ENCODE assay signal across 1 cellular context in the genomic region with DNA sequence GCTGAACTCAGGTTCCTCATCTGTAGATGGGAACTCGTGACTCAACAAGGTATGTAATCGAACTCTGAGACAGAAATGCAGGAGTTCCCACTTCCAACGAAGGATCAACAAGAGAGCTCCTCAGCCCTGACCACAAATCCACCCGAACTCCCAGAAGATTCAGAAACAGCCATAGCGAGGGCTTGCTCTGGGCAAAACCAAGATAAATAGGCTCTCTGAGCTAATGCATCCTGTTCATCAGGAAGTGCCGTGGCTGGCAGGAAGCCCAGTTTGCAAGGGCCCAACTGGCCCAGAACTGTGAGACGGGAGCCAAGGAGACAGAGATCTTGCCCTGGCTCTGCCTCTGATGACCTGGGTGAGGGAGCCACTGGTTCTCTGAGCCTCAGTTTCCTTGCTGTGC.
A peak's percentile ranks its signal among the peaks of the same experiment; 100 is the strongest.
TF ChIP-seq lines count a peak whose summit lies in the region.

No MANE protein-coding gene starts in this region.

TF ChIP-seq in HEK293, 187 proteins besides CTCF, POLR2A, EP300 and RAD21 (continued from another document):
- TF ChIP-seq ZNF155 (tag by site-specific recombination; IDR thresholded peaks at IDR 0.05) (no peak), SP7 (tag by site-specific recombination; IDR thresholded peaks at IDR 0.05) (0 out of 2 replicates have a peak, but pooled peaks have one; percentile 33), ZNF639 (tag by site-specific recombination; IDR thresholded peaks at IDR 0.05) (no peak), ZNF521 (tag by site-specific recombination; IDR thresholded peaks at IDR 0.05) (no peak), FEZF1 (tag by site-specific recombination; IDR thresholded peaks at IDR 0.05) (no peak), IKZF3 (tag by site-specific recombination; IDR thresholded peaks at IDR 0.05) (no peak), KLF7 (tag by site-specific recombination; IDR thresholded peaks at IDR 0.05; ENCODE audit: borderline replicate concordance) (no peak), ZNF707 (tag by site-specific recombination; IDR thresholded peaks at IDR 0.05) (no peak), ZNF660 (tag by site-specific recombination; IDR thresholded peaks at IDR 0.05) (0 out of 2 replicates have a peak, but pooled peaks have one; percentile 61), ZNF768 (tag by site-specific recombination; IDR thresholded peaks at IDR 0.05) (no peak), SALL2 (tag by site-specific recombination; IDR thresholded peaks at IDR 0.05; ENCODE audit: borderline replicate concordance) (no peak), PRDM10 (tag by site-specific recombination; IDR thresholded peaks at IDR 0.05) (peak; percentile 62; the same call in 1 of the 2 replicates), ZEB2 (tag by site-specific recombination; IDR thresholded peaks at IDR 0.05) (0 out of 2 replicates have a peak, but pooled peaks have one; percentile 38), ZBTB17 (tag by site-specific recombination; IDR thresholded peaks at IDR 0.05) (peak; percentile 74), KLF9 (tag by site-specific recombination; IDR thresholded peaks at IDR 0.05; ENCODE audit: low read depth) (no peak), ZNF560 (tag by site-specific recombination; IDR thresholded peaks at IDR 0.05; ENCODE audit: borderline replicate concordance) (no peak), MZF1 (tag by site-specific recombination; IDR thresholded peaks at IDR 0.05; ENCODE audit: borderline replicate concordance) (peak; percentile 37; the same call in 1 of the 2 replicates), ZNF23 (tag by site-specific recombination; IDR thresholded peaks at IDR 0.05; ENCODE audit: borderline replicate concordance) (no peak), ZNF843 (tag by site-specific recombination; IDR thresholded peaks at IDR 0.05) (no peak), HOXA7 (CRISPR knock-in tag; IDR thresholded peaks at IDR 0.05; ENCODE audit: borderline replicate concordance) (no peak), KLF8 (tag by site-specific recombination; IDR thresholded peaks at IDR 0.05) (0 out of 2 replicates have a peak, but pooled peaks have one; percentile 27), ZNF544 (tag by site-specific recombination; IDR thresholded peaks at IDR 0.05) (no peak), ZBTB48 (tag by site-specific recombination; IDR thresholded peaks at IDR 0.05) (no peak), ZNF394 (tag by site-specific recombination; IDR thresholded peaks at IDR 0.05; ENCODE audit: borderline replicate concordance) (no peak; the same call in 1 of the 2 replicates), ZNF600 (tag by site-specific recombination; IDR thresholded peaks at IDR 0.05) (no peak; the same call in 1 of the 2 replicates), KLF16 (tag by site-specific recombination; IDR thresholded peaks at IDR 0.05) (no peak), SCRT2 (tag by site-specific recombination; IDR thresholded peaks at IDR 0.05) (0 out of 2 replicates have a peak, but pooled peaks have one; percentile 40), ZNF426 (tag by site-specific recombination; IDR thresholded peaks at IDR 0.05) (no peak), YY2 (tag by site-specific recombination; IDR thresholded peaks at IDR 0.05) (no peak), GLI4 (tag by site-specific recombination; IDR thresholded peaks at IDR 0.05) (no peak), ZNF398 (tag by site-specific recombination; IDR thresholded peaks at IDR 0.05) (no peak), ZNF184 (tag by site-specific recombination; IDR thresholded peaks at IDR 0.05) (0 out of 2 replicates have a peak, but pooled peaks have one; percentile 47)
- TF ChIP-seq, protein P1, sequence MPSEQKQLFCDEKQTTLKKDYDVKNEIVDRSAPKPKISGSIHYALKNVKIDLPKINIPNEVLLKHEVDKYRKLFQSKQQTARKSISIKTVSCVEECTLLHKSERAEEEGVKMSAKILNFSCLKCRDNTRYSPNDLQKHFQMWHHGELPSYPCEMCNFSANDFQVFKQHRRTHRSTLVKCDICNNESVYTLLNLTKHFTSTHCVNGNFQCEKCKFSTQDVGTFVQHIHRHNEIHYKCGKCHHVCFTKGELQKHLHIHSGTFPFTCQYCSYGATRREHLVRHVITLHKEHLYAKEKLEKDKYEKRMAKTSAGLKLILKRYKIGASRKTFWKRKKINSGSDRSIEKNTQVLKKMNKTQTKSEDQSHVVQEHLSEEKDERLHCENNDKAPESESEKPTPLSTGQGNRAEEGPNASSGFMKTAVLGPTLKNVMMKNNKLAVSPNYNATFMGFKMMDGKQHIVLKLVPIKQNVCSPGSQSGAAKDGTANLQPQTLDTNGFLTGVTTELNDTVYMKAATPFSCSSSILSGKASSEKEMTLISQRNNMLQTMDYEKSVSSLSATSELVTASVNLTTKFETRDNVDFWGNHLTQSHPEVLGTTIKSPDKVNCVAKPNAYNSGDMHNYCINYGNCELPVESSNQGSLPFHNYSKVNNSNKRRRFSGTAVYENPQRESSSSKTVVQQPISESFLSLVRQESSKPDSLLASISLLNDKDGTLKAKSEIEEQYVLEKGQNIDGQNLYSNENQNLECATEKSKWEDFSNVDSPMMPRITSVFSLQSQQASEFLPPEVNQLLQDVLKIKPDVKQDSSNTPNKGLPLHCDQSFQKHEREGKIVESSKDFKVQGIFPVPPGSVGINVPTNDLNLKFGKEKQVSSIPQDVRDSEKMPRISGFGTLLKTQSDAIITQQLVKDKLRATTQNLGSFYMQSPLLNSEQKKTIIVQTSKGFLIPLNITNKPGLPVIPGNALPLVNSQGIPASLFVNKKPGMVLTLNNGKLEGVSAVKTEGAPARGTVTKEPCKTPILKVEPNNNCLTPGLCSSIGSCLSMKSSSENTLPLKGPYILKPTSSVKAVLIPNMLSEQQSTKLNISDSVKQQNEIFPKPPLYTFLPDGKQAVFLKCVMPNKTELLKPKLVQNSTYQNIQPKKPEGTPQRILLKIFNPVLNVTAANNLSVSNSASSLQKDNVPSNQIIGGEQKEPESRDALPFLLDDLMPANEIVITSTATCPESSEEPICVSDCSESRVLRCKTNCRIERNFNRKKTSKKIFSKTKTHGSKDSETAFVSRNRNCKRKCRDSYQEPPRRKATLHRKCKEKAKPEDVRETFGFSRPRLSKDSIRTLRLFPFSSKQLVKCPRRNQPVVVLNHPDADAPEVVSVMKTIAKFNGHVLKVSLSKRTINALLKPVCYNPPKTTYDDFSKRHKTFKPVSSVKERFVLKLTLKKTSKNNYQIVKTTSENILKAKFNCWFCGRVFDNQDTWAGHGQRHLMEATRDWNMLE (tag by site-specific recombination; conservative IDR thresholded peaks at IDR 0.05; ENCODE audit: low read depth): peak; percentile 30; the same call in 1 of the 2 replicates
- TF ChIP-seq, protein P2, sequence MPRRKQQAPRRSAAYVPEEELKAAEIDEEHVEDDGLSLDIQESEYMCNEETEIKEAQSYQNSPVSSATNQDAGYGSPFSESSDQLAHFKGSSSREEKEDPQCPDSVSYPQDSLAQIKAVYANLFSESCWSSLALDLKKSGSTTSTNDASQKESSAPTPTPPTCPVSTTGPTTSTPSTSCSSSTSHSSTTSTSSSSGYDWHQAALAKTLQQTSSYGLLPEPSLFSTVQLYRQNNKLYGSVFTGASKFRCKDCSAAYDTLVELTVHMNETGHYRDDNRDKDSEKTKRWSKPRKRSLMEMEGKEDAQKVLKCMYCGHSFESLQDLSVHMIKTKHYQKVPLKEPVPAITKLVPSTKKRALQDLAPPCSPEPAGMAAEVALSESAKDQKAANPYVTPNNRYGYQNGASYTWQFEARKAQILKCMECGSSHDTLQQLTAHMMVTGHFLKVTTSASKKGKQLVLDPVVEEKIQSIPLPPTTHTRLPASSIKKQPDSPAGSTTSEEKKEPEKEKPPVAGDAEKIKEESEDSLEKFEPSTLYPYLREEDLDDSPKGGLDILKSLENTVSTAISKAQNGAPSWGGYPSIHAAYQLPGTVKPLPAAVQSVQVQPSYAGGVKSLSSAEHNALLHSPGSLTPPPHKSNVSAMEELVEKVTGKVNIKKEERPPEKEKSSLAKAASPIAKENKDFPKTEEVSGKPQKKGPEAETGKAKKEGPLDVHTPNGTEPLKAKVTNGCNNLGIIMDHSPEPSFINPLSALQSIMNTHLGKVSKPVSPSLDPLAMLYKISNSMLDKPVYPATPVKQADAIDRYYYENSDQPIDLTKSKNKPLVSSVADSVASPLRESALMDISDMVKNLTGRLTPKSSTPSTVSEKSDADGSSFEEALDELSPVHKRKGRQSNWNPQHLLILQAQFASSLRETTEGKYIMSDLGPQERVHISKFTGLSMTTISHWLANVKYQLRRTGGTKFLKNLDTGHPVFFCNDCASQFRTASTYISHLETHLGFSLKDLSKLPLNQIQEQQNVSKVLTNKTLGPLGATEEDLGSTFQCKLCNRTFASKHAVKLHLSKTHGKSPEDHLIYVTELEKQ (tag by site-specific recombination; IDR thresholded peaks at IDR 0.05; ENCODE audit: borderline replicate concordance): no peak
- TF ChIP-seq, protein P3, sequence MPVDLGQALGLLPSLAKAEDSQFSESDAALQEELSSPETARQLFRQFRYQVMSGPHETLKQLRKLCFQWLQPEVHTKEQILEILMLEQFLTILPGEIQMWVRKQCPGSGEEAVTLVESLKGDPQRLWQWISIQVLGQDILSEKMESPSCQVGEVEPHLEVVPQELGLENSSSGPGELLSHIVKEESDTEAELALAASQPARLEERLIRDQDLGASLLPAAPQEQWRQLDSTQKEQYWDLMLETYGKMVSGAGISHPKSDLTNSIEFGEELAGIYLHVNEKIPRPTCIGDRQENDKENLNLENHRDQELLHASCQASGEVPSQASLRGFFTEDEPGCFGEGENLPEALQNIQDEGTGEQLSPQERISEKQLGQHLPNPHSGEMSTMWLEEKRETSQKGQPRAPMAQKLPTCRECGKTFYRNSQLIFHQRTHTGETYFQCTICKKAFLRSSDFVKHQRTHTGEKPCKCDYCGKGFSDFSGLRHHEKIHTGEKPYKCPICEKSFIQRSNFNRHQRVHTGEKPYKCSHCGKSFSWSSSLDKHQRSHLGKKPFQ (tag by site-specific recombination; IDR thresholded peaks at IDR 0.05): no peak
- TF ChIP-seq, protein P4, sequence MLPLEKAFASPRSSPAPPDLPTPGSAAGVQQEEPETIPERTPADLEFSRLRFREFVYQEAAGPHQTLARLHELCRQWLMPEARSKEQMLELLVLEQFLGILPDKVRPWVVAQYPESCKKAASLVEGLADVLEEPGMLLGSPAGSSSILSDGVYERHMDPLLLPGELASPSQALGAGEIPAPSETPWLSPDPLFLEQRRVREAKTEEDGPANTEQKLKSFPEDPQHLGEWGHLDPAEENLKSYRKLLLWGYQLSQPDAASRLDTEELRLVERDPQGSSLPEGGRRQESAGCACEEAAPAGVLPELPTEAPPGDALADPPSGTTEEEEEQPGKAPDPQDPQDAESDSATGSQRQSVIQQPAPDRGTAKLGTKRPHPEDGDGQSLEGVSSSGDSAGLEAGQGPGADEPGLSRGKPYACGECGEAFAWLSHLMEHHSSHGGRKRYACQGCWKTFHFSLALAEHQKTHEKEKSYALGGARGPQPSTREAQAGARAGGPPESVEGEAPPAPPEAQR (tag by site-specific recombination; IDR thresholded peaks at IDR 0.05): no peak
